In the genomic region with DNA sequence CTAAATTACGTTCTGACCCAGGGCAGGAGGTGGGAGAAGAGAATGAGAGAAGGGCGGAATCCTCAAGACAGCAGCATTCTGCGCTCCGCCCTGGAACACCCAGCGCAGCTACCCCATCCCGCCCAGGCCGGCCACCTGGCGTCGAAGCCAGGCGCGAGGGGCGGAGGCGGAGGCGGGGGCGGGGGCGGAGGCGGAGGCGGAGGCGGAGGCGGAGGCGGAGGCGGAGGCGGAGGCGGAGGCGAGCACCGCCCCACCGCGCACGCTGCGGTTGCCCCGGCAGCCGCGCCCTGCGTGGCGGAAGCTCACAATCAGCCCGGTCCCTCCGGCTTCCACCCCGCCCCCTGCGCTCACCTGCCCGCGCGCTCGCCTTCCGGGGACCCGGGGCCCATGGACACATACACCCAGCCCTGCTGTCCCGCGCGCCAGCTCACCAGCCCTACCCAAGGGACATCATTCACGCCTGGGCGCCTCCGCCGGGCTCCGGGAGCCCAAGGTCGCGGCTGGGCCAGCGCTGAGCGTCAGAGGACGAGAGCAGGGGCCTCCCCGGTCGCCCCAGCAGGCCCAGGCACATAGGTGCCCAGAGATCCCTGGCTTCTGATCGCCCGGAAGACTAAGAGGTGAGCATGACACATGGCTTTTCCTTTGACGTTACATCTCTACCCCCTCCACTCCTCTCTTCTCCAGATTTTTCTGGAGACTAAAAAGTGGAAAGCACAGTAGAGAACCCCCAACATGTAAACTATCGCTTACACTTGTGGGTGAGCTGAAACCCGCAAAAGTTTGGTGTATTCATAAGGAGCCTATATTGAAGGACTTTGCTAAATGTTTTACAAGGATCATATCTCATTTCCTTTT, we compare ENCODE assay signal across 1 cellular context.
TF ChIP-seq lines count a peak whose summit lies in the region.

A gene (plus strand): TSS at position 271 of the 855 bp plus-strand sequence. CDS start 3,315 bp downstream, outside the sequence.

TF ChIP-seq in HepG2, 621 proteins besides CTCF, POLR2A, EP300 and RAD21 (continued from another document and continues in another):
- TF ChIP-seq, protein P1, sequence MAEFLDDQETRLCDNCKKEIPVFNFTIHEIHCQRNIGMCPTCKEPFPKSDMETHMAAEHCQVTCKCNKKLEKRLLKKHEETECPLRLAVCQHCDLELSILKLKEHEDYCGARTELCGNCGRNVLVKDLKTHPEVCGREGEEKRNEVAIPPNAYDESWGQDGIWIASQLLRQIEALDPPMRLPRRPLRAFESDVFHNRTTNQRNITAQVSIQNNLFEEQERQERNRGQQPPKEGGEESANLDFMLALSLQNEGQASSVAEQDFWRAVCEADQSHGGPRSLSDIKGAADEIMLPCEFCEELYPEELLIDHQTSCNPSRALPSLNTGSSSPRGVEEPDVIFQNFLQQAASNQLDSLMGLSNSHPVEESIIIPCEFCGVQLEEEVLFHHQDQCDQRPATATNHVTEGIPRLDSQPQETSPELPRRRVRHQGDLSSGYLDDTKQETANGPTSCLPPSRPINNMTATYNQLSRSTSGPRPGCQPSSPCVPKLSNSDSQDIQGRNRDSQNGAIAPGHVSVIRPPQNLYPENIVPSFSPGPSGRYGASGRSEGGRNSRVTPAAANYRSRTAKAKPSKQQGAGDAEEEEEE (CRISPR knock-in tag; IDR thresholded peaks at IDR 0.05; ENCODE audit: borderline replicate concordance), result no peak; the same call in 1 of the 2 replicates
- peak; percentile 96; the same call in 1 of the 2 replicates for TF ChIP-seq SIN3A (IDR thresholded peaks at IDR 0.05; ENCODE audit: borderline replicate concordance, low read depth, low read length)
- TF ChIP-seq SYNCRIP (IDR thresholded peaks at IDR 0.05; ENCODE audit: insufficient read depth, low read depth, low read length), result no peak
- TF ChIP-seq, protein P2, sequence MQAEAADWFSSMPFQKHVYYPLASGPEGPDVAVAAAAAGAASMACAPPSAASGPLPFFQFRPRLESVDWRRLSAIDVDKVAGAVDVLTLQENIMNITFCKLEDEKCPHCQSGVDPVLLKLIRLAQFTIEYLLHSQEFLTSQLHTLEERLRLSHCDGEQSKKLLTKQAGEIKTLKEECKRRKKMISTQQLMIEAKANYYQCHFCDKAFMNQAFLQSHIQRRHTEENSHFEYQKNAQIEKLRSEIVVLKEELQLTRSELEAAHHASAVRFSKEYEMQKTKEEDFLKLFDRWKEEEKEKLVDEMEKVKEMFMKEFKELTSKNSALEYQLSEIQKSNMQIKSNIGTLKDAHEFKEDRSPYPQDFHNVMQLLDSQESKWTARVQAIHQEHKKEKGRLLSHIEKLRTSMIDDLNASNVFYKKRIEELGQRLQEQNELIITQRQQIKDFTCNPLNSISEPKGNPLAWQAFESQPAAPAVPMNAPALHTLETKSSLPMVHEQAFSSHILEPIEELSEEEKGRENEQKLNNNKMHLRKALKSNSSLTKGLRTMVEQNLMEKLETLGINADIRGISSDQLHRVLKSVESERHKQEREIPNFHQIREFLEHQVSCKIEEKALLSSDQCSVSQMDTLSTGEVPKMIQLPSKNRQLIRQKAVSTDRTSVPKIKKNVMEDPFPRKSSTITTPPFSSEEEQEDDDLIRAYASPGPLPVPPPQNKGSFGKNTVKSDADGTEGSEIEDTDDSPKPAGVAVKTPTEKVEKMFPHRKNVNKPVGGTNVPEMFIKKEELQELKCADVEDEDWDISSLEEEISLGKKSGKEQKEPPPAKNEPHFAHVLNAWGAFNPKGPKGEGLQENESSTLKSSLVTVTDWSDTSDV (CRISPR knock-in tag; IDR thresholded peaks at IDR 0.05), result peak; percentile 93
- no peak; the same call in 1 of the 2 replicates for TF ChIP-seq PRMT3 (CRISPR knock-in tag; IDR thresholded peaks at IDR 0.05; ENCODE audit: borderline replicate concordance, low read depth)
- no peak for TF ChIP-seq ZNF709 (CRISPR knock-in tag; IDR thresholded peaks at IDR 0.05)
- peak; percentile 98 for TF ChIP-seq ZNF761 (CRISPR knock-in tag; conservative IDR thresholded peaks at IDR 0.05)
- no peak for TF ChIP-seq HNRNPH1 (optimal IDR thresholded peaks at IDR 0.05; ENCODE audit: low read depth, low read length)
- TF ChIP-seq, protein P3, sequence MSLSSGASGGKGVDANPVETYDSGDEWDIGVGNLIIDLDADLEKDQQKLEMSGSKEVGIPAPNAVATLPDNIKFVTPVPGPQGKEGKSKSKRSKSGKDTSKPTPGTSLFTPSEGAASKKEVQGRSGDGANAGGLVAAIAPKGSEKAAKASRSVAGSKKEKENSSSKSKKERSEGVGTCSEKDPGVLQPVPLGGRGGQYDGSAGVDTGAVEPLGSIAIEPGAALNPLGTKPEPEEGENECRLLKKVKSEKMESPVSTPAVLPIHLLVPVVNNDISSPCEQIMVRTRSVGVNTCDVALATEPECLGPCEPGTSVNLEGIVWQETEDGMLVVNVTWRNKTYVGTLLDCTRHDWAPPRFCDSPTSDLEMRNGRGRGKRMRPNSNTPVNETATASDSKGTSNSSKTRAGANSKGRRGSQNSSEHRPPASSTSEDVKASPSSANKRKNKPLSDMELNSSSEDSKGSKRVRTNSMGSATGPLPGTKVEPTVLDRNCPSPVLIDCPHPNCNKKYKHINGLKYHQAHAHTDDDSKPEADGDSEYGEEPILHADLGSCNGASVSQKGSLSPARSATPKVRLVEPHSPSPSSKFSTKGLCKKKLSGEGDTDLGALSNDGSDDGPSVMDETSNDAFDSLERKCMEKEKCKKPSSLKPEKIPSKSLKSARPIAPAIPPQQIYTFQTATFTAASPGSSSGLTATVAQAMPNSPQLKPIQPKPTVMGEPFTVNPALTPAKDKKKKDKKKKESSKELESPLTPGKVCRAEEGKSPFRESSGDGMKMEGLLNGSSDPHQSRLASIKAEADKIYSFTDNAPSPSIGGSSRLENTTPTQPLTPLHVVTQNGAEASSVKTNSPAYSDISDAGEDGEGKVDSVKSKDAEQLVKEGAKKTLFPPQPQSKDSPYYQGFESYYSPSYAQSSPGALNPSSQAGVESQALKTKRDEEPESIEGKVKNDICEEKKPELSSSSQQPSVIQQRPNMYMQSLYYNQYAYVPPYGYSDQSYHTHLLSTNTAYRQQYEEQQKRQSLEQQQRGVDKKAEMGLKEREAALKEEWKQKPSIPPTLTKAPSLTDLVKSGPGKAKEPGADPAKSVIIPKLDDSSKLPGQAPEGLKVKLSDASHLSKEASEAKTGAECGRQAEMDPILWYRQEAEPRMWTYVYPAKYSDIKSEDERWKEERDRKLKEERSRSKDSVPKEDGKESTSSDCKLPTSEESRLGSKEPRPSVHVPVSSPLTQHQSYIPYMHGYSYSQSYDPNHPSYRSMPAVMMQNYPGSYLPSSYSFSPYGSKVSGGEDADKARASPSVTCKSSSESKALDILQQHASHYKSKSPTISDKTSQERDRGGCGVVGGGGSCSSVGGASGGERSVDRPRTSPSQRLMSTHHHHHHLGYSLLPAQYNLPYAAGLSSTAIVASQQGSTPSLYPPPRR (CRISPR knock-in tag; IDR thresholded peaks at IDR 0.05; ENCODE audit: borderline replicate concordance), result peak; percentile 82
- TF ChIP-seq, protein P4, sequence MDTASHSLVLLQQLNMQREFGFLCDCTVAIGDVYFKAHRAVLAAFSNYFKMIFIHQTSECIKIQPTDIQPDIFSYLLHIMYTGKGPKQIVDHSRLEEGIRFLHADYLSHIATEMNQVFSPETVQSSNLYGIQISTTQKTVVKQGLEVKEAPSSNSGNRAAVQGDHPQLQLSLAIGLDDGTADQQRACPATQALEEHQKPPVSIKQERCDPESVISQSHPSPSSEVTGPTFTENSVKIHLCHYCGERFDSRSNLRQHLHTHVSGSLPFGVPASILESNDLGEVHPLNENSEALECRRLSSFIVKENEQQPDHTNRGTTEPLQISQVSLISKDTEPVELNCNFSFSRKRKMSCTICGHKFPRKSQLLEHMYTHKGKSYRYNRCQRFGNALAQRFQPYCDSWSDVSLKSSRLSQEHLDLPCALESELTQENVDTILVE (CRISPR knock-in tag; IDR thresholded peaks at IDR 0.05), result no peak
- peak; percentile 90 for TF ChIP-seq TAF1 (CRISPR knock-in tag; IDR thresholded peaks at IDR 0.05)
- peak; percentile 70 for TF ChIP-seq MED8 (CRISPR knock-in tag; IDR thresholded peaks at IDR 0.05; ENCODE audit: insufficient replicate concordance)
- 0 out of 2 replicates have a peak, but pooled peaks have one; percentile 42 for TF ChIP-seq SNAI1 (CRISPR knock-in tag; IDR thresholded peaks at IDR 0.05; ENCODE audit: borderline replicate concordance)
- TF ChIP-seq, protein P5, sequence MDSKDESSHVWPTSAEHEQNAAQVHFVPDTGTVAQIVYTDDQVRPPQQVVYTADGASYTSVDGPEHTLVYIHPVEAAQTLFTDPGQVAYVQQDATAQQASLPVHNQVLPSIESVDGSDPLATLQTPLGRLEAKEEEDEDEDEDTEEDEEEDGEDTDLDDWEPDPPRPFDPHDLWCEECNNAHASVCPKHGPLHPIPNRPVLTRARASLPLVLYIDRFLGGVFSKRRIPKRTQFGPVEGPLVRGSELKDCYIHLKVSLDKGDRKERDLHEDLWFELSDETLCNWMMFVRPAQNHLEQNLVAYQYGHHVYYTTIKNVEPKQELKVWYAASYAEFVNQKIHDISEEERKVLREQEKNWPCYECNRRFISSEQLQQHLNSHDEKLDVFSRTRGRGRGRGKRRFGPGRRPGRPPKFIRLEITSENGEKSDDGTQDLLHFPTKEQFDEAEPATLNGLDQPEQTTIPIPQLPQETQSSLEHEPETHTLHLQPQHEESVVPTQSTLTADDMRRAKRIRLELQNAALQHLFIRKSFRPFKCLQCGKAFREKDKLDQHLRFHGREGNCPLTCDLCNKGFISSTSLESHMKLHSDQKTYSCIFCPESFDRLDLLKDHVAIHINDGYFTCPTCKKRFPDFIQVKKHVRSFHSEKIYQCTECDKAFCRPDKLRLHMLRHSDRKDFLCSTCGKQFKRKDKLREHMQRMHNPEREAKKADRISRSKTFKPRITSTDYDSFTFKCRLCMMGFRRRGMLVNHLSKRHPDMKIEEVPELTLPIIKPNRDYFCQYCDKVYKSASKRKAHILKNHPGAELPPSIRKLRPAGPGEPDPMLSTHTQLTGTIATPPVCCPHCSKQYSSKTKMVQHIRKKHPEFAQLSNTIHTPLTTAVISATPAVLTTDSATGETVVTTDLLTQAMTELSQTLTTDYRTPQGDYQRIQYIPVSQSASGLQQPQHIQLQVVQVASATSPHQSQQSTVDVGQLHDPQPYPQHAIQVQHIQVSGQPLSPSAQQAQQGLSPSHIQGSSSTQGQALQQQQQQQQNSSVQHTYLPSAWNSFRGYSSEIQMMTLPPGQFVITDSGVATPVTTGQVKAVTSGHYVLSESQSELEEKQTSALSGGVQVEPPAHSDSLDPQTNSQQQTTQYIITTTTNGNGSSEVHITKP (CRISPR knock-in tag; IDR thresholded peaks at IDR 0.05; ENCODE audit: low read depth), result peak; percentile 56; the same call in 1 of the 2 replicates
- 0 out of 2 replicates have a peak, but pooled peaks have one; percentile 70 for TF ChIP-seq U2AF2 (IDR thresholded peaks at IDR 0.05; ENCODE audit: low read depth, low read length)
- TF ChIP-seq ZSCAN9 (CRISPR knock-in tag; IDR thresholded peaks at IDR 0.05; ENCODE audit: borderline replicate concordance), result peak; percentile 95
- peak; percentile 90 for TF ChIP-seq HNRNPUL1 (IDR thresholded peaks at IDR 0.05; ENCODE audit: low read depth, low read length)
- 0 out of 2 replicates have a peak, but pooled peaks have one; percentile 29 for TF ChIP-seq GATA4 (IDR thresholded peaks at IDR 0.05; ENCODE audit: borderline replicate concordance, low read depth)
- TF ChIP-seq ZNF605 (CRISPR knock-in tag; IDR thresholded peaks at IDR 0.05), result peak; percentile 91
- peak; percentile 98 for TF ChIP-seq SP4 (CRISPR knock-in tag; IDR thresholded peaks at IDR 0.05)
- 0 out of 2 replicates have a peak, but pooled peaks have one; percentile 83 for TF ChIP-seq KDM4B (CRISPR knock-in tag; IDR thresholded peaks at IDR 0.05)
- no peak for TF ChIP-seq ZNF383 (CRISPR knock-in tag; IDR thresholded peaks at IDR 0.05; ENCODE audit: borderline replicate concordance)
- TF ChIP-seq, protein P6, sequence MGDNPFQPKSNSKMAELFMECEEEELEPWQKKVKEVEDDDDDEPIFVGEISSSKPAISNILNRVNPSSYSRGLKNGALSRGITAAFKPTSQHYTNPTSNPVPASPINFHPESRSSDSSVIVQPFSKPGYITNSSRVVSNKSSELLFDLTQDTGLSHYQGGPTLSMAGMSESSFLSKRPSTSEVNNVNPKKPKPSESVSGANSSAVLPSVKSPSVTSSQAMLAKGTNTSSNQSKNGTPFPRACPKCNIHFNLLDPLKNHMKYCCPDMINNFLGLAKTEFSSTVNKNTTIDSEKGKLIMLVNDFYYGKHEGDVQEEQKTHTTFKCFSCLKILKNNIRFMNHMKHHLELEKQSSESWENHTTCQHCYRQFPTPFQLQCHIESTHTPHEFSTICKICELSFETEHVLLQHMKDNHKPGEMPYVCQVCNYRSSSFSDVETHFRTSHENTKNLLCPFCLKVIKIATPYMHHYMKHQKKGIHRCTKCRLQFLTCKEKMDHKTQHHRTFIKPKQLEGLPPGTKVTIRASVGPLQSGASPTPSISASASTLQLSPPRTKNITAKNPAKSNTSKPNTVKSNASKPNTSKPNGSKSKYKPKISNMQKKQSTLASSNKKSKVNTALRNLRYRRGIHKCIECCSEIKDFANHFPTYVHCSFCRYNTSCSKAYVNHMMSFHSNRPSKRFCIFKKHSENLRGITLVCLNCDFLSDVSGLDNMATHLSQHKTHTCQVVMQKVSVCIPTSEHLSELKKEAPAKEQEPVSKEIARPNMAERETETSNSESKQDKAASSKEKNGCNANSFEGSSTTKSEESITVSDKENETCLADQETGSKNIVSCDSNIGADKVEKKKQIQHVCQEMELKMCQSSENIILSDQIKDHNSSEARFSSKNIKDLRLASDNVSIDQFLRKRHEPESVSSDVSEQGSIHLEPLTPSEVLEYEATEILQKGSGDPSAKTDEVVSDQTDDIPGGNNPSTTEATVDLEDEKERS (CRISPR knock-in tag; IDR thresholded peaks at IDR 0.05), result peak; percentile 77
- no peak for TF ChIP-seq SSRP1 (CRISPR knock-in tag; IDR thresholded peaks at IDR 0.05)
- peak; percentile 80; the same call in 1 of the 2 replicates for TF ChIP-seq ZNF614 (CRISPR knock-in tag; IDR thresholded peaks at IDR 0.05; ENCODE audit: borderline replicate concordance)
- peak; percentile 90 for TF ChIP-seq TMF1 (CRISPR knock-in tag; IDR thresholded peaks at IDR 0.05; ENCODE audit: low read depth)
- no peak for TF ChIP-seq ZNF24 (IDR thresholded peaks at IDR 0.05)
- TF ChIP-seq SRY (CRISPR knock-in tag; IDR thresholded peaks at IDR 0.05), result peak; percentile 91
- TF ChIP-seq, protein P7, sequence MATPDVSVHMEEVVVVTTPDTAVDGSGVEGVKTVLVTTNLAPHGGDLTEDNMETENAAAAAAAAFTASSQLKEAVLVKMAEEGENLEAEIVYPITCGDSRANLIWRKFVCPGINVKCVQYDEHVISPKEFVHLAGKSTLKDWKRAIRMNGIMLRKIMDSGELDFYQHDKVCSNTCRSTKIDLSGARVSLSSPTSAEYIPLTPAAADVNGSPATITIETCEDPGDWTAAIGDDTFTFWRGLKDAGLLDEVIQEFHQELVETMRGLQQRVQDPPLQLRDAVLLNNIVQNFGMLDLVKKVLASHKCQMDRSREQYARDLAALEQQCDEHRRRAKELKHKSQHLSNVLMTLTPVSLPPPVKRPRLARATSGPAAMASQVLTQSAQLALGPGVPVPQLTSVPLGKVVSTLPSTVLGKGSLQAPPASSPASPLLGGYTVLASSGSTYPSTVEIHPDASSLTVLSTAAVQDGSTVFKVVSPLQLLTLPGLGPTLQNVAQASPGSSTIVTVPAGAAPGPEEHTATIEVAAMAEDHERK (CRISPR knock-in tag; IDR thresholded peaks at IDR 0.05; ENCODE audit: low read depth), result peak; percentile 56
- TF ChIP-seq SETDB1 (CRISPR knock-in tag; IDR thresholded peaks at IDR 0.05; ENCODE audit: borderline replicate concordance), result no peak
